ENCODE assay signal across 8 cellular contexts in genomic region chr6:108558372-108559096, GRCh38. TPM values are rescaled to one million over a fixed set of nuclear protein-coding genes. Genes with fewer than 3 reads are reported as not detected.
DNase-seq lines count a peak whose midpoint lies in the region; ATAC-seq and TF ChIP-seq lines count a peak whose summit lies in the region.

No MANE protein-coding gene starts in this region.

- H3K9me3 ChIP-seq in osteoblast (ENCODE audit: low read depth, low read length), result no peaks in the 10 kb centered on the region
- H3K9me3 ChIP-seq in testis, result no peaks in the 10 kb centered on the region

- peak overlapping the region; percentile 92 for H3K4me3 Mint-ChIP-seq in activated naive CD8-positive, alpha-beta T cell treated with anti-CD3 and anti-CD28 coated beads, Interleukin-2, amount 10 ng/mL, durations not matched to agents 7 days and 5 days
- peak overlapping the region; percentile 96 for H3K4me3 Mint-ChIP-seq in glutamatergic neuron (ENCODE audit: unreplicated experiment)

- H3K27ac Mint-ChIP-seq in activated naive CD8-positive, alpha-beta T cell treated with anti-CD3 and anti-CD28 coated beads, Interleukin-2, amount 10 ng/mL, durations not matched to agents 7 days and 5 days, result peak overlapping the region; percentile 92
- H3K27ac Mint-ChIP-seq in glutamatergic neuron (ENCODE audit: unreplicated experiment), result peak overlapping the region; percentile 93

- peak overlapping the region; percentile 94 for H3K27ac ChIP-seq in osteoblast (ENCODE audit: low read depth, low read length)
- H3K27ac ChIP-seq in testis, result peak overlapping the region; percentile 98 to 100

- H3K4me3 ChIP-seq in osteoblast (ENCODE audit: insufficient read depth, low read length) (peak overlapping the region; percentile 97), testis (peak overlapping the region; percentile 87 to 98)

- peak; percentile 86 for DNase-seq in GM04503 (ENCODE audit: low read depth)
- DNase-seq in NCI-H1105 treated with DMSO at 0.1 percent for 48 hours (lab: John Stamatoyannopoulos, UW), result peak; percentile 98
- DNase-seq in SKM-1 treated with dmso at 0.1 percent for 144 hours (lab: John Stamatoyannopoulos, UW; ENCODE audit: unreplicated experiment), result peak; percentile 97
- DNase-seq in activated naive CD8-positive, alpha-beta T cell treated with anti-CD3 and anti-CD28 coated beads, Interleukin-2, amount 10 ng/mL, durations not matched to agents 7 days and 5 days, result peak; percentile 95
- peak; percentile 97 for DNase-seq in glutamatergic neuron
- peak; percentile 99 for DNase-seq in osteoblast (ENCODE audit: insufficient read length, low spot score, missing footprints)
- DNase-seq in testis, result peak; percentile 99

- TF ChIP-seq CTCF in glutamatergic neuron (IDR thresholded peaks at IDR 0.05; ENCODE audit: partially characterized antibody, unreplicated experiment) (no peak), osteoblast (IDR thresholded peaks at IDR 0.05; ENCODE audit: extremely low read depth, low read depth, low read length) (no peak), testis (IDR thresholded peaks at IDR 0.05) (no peak)

- peaks cover 21% of the 10 kb centered on the region for H3K79me2 ChIP-seq in osteoblast (ENCODE audit: insufficient read depth, low read length)

- peak; percentile 93 for TF ChIP-seq POLR2A in testis (IDR thresholded peaks at IDR 0.05)

- H3K36me3 ChIP-seq in osteoblast (ENCODE audit: insufficient read depth, low read length), result no peaks in the 10 kb centered on the region
- no peaks in the 10 kb centered on the region for H3K36me3 ChIP-seq in testis (ENCODE audit: low read depth, missing control alignments)

- H3K27me3 Mint-ChIP-seq in activated naive CD8-positive, alpha-beta T cell treated with anti-CD3 and anti-CD28 coated beads, Interleukin-2, amount 10 ng/mL, durations not matched to agents 7 days and 5 days, result peaks cover 24% of the 10 kb centered on the region
- peaks cover 27% of the 10 kb centered on the region for H3K27me3 Mint-ChIP-seq in glutamatergic neuron (ENCODE audit: unreplicated experiment)

- peaks cover 21% of the 10 kb centered on the region for H3K4me1 Mint-ChIP-seq in activated naive CD8-positive, alpha-beta T cell treated with anti-CD3 and anti-CD28 coated beads, Interleukin-2, amount 10 ng/mL, durations not matched to agents 7 days and 5 days
- peaks cover 19% of the 10 kb centered on the region for H3K4me1 Mint-ChIP-seq in glutamatergic neuron (ENCODE audit: low read depth, unreplicated experiment)

- H3K4me1 ChIP-seq in osteoblast (ENCODE audit: insufficient read depth, low read length) (peaks cover 13% of the 10 kb centered on the region), testis (peaks cover 12% of the 10 kb centered on the region)

- peaks cover 8% of the 10 kb centered on the region for H3K36me3 Mint-ChIP-seq in activated naive CD8-positive, alpha-beta T cell treated with anti-CD3 and anti-CD28 coated beads, Interleukin-2, amount 10 ng/mL, durations not matched to agents 7 days and 5 days
- H3K36me3 Mint-ChIP-seq in glutamatergic neuron (ENCODE audit: unreplicated experiment), result peaks cover 7% of the 10 kb centered on the region

- H4K20me1 ChIP-seq in osteoblast (ENCODE audit: insufficient read depth, low read length), result peaks cover 15% of the 10 kb centered on the region

- H3K27me3 ChIP-seq in osteoblast (ENCODE audit: insufficient read depth, low read length), result no peaks in the 10 kb centered on the region
- H3K27me3 ChIP-seq in testis, result no peaks in the 10 kb centered on the region

- POLR2A ChIA-PET in activated naive CD8-positive, alpha-beta T cell treated with anti-CD3 and anti-CD28 coated beads, Interleukin-2, amount 10 ng/mL, durations not matched to agents 7 days and 5 days (lab: Charles Lee), result interaction anchor here (0.7 to 3.1 kb wide), 16 partner anchors 9 to 824 kb away, joined by 3 to 18 read pairs (median 3); partner anchors contain the start of genes CD164, CEP57L1 and SESN1

- peak overlapping the region; percentile 99 for H2AFZ ChIP-seq in osteoblast (ENCODE audit: low read length)

- ATAC-seq in HG02642 (IDR thresholded peaks at IDR 0.05; ENCODE audit: poor library complexity, unreplicated experiment), result peak; percentile 70
- ATAC-seq in activated naive CD8-positive, alpha-beta T cell treated with anti-CD3 and anti-CD28 coated beads, Interleukin-2, amount 10 ng/mL, durations not matched to agents 7 days and 5 days (ENCODE audit: low read depth), result peak; percentile 72

- 0% methylated on average over 55 to 58 of the region's 58 CpGs for WGBS in testis, 2 donors

- peak overlapping the region; percentile 100 for H3K4me2 ChIP-seq in osteoblast (ENCODE audit: insufficient read depth, low read length)

- H3K9me3 Mint-ChIP-seq in activated naive CD8-positive, alpha-beta T cell treated with anti-CD3 and anti-CD28 coated beads, Interleukin-2, amount 10 ng/mL, durations not matched to agents 7 days and 5 days, result no peaks in the 10 kb centered on the region
- peaks cover 18% of the 10 kb centered on the region for H3K9me3 Mint-ChIP-seq in glutamatergic neuron (ENCODE audit: unreplicated experiment)

- intact Hi-C loops in testis (cut with DNase I; ENCODE audit: low total_unique reads), result loop anchor here (10.0 kb wide), 1 partner anchor 226 kb away; no protein-coding TSS in a partner anchor

RNA-seq across cellular contexts. Expression of gene FOXO3, which starts 2.2 kb away (rescaled TPM):
- total RNA-seq in activated naive CD8-positive, alpha-beta T cell treated with anti-CD3 and anti-CD28 coated beads, Interleukin-2, amount 10 ng/mL, durations not matched to agents 7 days and 5 days, result 10 to 100 TPM; 20.0 to 21.2 TPM
- total RNA-seq in glutamatergic neuron (ENCODE audit: unreplicated experiment) (30.3 TPM), osteoblast (52.2 and 53.2 TPM in 2 replicates), testis (100 to 1,000 TPM in 1 of 2 donors, 10 to 100 TPM in 1; 81.5 to 112 TPM)
- 27.5 TPM for polyA plus RNA-seq in testis (ENCODE audit: insufficient read depth, low read depth, low replicate concordance)

Comparison
In these comparisons a context has a peak if more than half of its experiments do, and no peak if none do; other contexts are left out.
1. Peak in every context shown above with its lines: DNase-seq, ATAC-seq, H3K4me3 ChIP-seq and H3K27ac ChIP-seq.